12 cellular contexts compared by ENCODE assay signal in the genomic region with DNA sequence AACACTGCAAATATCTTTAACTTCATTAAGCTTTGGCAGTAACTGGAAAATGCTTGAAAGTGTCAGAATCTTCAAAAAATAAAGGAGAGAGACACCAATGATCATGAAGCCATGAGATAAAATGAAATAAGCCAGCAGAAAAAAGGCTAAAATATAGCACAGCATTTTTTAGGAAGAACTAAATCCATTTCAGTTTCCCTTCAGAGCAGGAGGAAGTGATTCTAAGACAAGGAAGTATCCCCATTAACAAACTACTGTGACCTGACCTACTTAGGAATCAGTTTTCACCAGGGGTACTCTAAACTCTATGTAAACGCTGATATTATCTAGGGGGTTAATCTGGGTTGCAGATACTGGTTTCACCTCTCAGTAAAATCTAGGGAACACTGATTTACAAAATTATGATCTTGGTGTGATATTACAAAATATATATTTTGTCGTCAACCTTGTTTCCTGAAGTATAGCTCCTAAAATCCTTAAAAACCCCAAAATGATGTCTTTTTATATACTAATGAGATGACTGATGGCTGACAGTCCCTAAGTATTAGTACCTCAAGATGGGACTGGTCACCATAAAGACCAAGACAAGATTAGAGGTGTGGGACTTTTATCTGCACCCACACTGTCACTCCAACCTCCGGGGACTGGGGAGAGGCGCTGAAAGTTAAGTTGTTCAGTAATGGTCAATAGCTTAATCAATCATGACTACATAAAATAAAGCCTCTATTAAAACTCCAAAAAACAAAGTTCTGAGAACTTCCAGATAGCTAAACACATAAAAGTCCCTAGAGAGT. TPM values are rescaled to one million over a fixed set of nuclear protein-coding genes. Genes with fewer than 3 reads are reported as not detected.
A peak's percentile ranks its signal among the peaks of the same experiment; 100 is the strongest.
DNase-seq lines count a peak whose midpoint lies in the region; ATAC-seq and TF ChIP-seq lines count a peak whose summit lies in the region.
"Had no signal": no experiment of that assay in that cellular context is flagged by ENCODE, and none has a peak within 500 bp of the region (broad histone marks: within the 10 kb centered on the region; RNA-seq: fewer than 3 reads in every experiment).

No MANE protein-coding gene starts in this region.

- peak overlapping the region; percentile 77 for H3K4me2 ChIP-seq in SU-DHL-6 (ENCODE audit: low read depth, low read length, poor library complexity, severe bottlenecking)
- H3K4me2 ChIP-seq: smooth muscle cell had no signal

- no peaks in the 10 kb centered on the region for H4K20me1 ChIP-seq in SU-DHL-6 (ENCODE audit: low read depth, low read length)

- H3K27me3 ChIP-seq in SU-DHL-6 (ENCODE audit: low read length): no peaks in the 10 kb centered on the region
- H3K27me3 ChIP-seq: foreskin keratinocyte had no signal

- H3K36me3 ChIP-seq in SU-DHL-6 (ENCODE audit: low read length): no peaks in the 10 kb centered on the region

- no peaks in the 10 kb centered on the region for H3K9me3 Mint-ChIP-seq in activated naive CD4-positive, alpha-beta T cell treated with anti-CD3 and anti-CD28 coated beads, Interleukin-2, amount 10 ng/mL, durations not matched to agents 7 days and 5 days
- H3K9me3 Mint-ChIP-seq in immature natural killer cell (peaks cover 0 to 2% (median 0%) of the 10 kb centered on the region in 6 donors), type B pancreatic cell (no peaks in the 10 kb centered on the region)

- H3K9ac ChIP-seq in SU-DHL-6 (ENCODE audit: low read length): peak overlapping the region; percentile 37

- ATAC-seq in HG02973 (IDR thresholded peaks at IDR 0.05; ENCODE audit: unreplicated experiment): no peak
- ATAC-seq: foreskin keratinocyte had no signal

- H2AFZ ChIP-seq in SU-DHL-6 (ENCODE audit: low read depth, low read length, severe bottlenecking): peak overlapping the region; percentile 49

- DNase-seq in activated naive CD4-positive, alpha-beta T cell treated with anti-CD3 and anti-CD28 coated beads, Interleukin-2, amount 10 ng/mL, durations not matched to agents 7 days and 5 days: no peak
- DNase-seq in activated naive CD4-positive, alpha-beta T cell treated with anti-CD3 and anti-CD28 coated beads, Interleukin-2, amount 50 U/mL, for 16 hours: no peak
- DNase-seq in immature natural killer cell (no peak), type B pancreatic cell (ENCODE audit: extremely low spot score, unreplicated experiment) (no peak), 8988T (no peak), hepatic stellate cell (ENCODE audit: low spot score) (no peak)
- DNase-seq: foreskin keratinocyte, mesendoderm, NCI-H2029 treated with DMSO at 0.1 percent for 48 hours had no signal

- peaks cover 30% of the 10 kb centered on the region for H3K79me2 ChIP-seq in SU-DHL-6 (ENCODE audit: insufficient read depth, low read length)

- peaks cover 18% of the 10 kb centered on the region for H3K36me3 Mint-ChIP-seq in activated naive CD4-positive, alpha-beta T cell treated with anti-CD3 and anti-CD28 coated beads, Interleukin-2, amount 10 ng/mL, durations not matched to agents 7 days and 5 days
- H3K36me3 Mint-ChIP-seq in immature natural killer cell: peaks cover 0 to 5% (median 4%) of the 10 kb centered on the region in 3 donors
- no peaks in the 10 kb centered on the region for H3K36me3 Mint-ChIP-seq in type B pancreatic cell

- peak overlapping the region; percentile 87 for H3K27ac ChIP-seq in SU-DHL-6 (ENCODE audit: low read depth, low read length)
- H3K27ac ChIP-seq: foreskin keratinocyte had no signal

- TF ChIP-seq CTCF in SU-DHL-6 (IDR thresholded peaks at IDR 0.05; ENCODE audit: insufficient read depth, low read length, poor library complexity, severe bottlenecking) (no peak), type B pancreatic cell (conservative IDR thresholded peaks at IDR 0.05) (no peak)

- H3K27ac Mint-ChIP-seq in activated naive CD4-positive, alpha-beta T cell treated with anti-CD3 and anti-CD28 coated beads, Interleukin-2, amount 10 ng/mL, durations not matched to agents 7 days and 5 days: peak overlapping the region; percentile 96
- H3K27ac Mint-ChIP-seq in immature natural killer cell (peak overlapping the region; percentile 81 to 97 (median 90)), type B pancreatic cell (peak overlapping the region; percentile 94)

- H3K9me3 ChIP-seq in SU-DHL-6 (ENCODE audit: insufficient read depth, low read length): no peaks in the 10 kb centered on the region

- H3K9me2 ChIP-seq in SU-DHL-6 (replicated peaks; ENCODE audit: insufficient read depth, low read length): no peaks in the 10 kb centered on the region

- H3K4me1 Mint-ChIP-seq in activated naive CD4-positive, alpha-beta T cell treated with anti-CD3 and anti-CD28 coated beads, Interleukin-2, amount 10 ng/mL, durations not matched to agents 7 days and 5 days: peaks cover 50% of the 10 kb centered on the region
- H3K4me1 Mint-ChIP-seq in immature natural killer cell: peaks cover 47 to 56% of the 10 kb centered on the region in 2 donors
- H3K4me1 Mint-ChIP-seq in type B pancreatic cell (ENCODE audit: unreplicated experiment): peaks cover 39% of the 10 kb centered on the region

- H3F3A ChIP-seq in SU-DHL-6 (ENCODE audit: insufficient read depth): peaks cover 42% of the 10 kb centered on the region

- CTCF ChIA-PET in activated naive CD4-positive, alpha-beta T cell treated with anti-CD3 and anti-CD28 coated beads, Interleukin-2, amount 10 ng/mL, durations not matched to agents 7 days and 5 days (lab: Charles Lee): interaction anchor here (0.6 kb wide), 1 partner anchor 10 kb away, joined by 3 read pairs; no protein-coding TSS in a partner anchor

- H3K27me3 Mint-ChIP-seq in activated naive CD4-positive, alpha-beta T cell treated with anti-CD3 and anti-CD28 coated beads, Interleukin-2, amount 10 ng/mL, durations not matched to agents 7 days and 5 days: peaks cover 3% of the 10 kb centered on the region
- H3K27me3 Mint-ChIP-seq in immature natural killer cell (ENCODE audit: low read depth in 3 of 3): peaks cover 12 to 23% (median 13%) of the 10 kb centered on the region in 3 donors
- H3K27me3 Mint-ChIP-seq in type B pancreatic cell: peaks cover 5% of the 10 kb centered on the region

- H3K4me3 Mint-ChIP-seq in activated naive CD4-positive, alpha-beta T cell treated with anti-CD3 and anti-CD28 coated beads, Interleukin-2, amount 10 ng/mL, durations not matched to agents 7 days and 5 days: peak overlapping the region; percentile 61
- H3K4me3 Mint-ChIP-seq in immature natural killer cell (peak overlapping the region; percentile 63 to 96 (median 93)), type B pancreatic cell (no peak overlapping the region)

- H3K4me3 ChIP-seq in SU-DHL-6 (ENCODE audit: insufficient read depth, low read length, poor library complexity, severe bottlenecking): no peak overlapping the region
- H3K4me3 ChIP-seq: smooth muscle cell had no signal

RNA-seq across cellular contexts. Expression of gene FNBP1, which starts 2.9 kb away (rescaled TPM):
- 100 to 1,000 TPM; 113 to 136 (median 135) TPM for polyA plus RNA-seq in immature natural killer cell
- 38.6 and 54.1 TPM in 2 replicates for total RNA-seq in type B pancreatic cell (ENCODE audit: low replicate concordance)

RNA-seq across cellular contexts. Expression of gene GPR107, which starts 7.9 kb away (rescaled TPM):
- 1 to 10 TPM; 3.4 to 9.5 (median 5.9) TPM for polyA plus RNA-seq in immature natural killer cell
- 43.6 and 51.6 TPM in 2 replicates for total RNA-seq in type B pancreatic cell (ENCODE audit: low replicate concordance)
